ENCODE assay signal across 22 cellular contexts in the genomic region with DNA sequence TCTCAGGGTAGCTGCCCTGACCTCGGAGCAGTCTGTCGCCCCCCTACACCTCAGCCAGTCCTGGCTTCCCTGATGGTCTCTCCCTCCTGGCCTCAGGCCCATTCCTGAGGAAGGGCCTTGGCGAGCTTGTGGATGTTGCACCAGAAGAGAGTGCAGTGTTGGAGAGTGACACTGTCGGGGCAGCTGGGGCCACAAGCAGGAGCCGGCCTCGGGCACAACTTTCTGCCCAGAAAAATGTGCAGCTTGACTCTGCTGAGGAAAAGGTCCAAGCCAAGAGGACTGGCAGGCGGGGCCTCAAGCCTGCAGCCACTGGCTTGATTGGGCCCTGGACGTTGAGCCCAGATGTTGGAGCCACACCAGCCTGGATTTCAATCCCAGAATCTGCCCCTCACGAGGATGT. TPM values are rescaled to one million over a fixed set of nuclear protein-coding genes. Genes with fewer than 3 reads are reported as not detected.
A peak's percentile ranks its signal among the peaks of the same experiment; 100 is the strongest.
DNase-seq lines count a peak whose midpoint lies in the region; ATAC-seq lines count a peak whose summit lies in the region.
"Had no signal": no experiment of that assay in that cellular context is flagged by ENCODE, and none has a peak within 500 bp of the region (broad histone marks: within the 10 kb centered on the region; RNA-seq: fewer than 3 reads in every experiment).

No MANE protein-coding gene starts in this region.

- H3K4me3 ChIP-seq in right cardiac atrium (ENCODE audit: low read length), result no peak overlapping the region
- no peak overlapping the region for H3K4me3 ChIP-seq in subcutaneous abdominal adipose tissue (ENCODE audit: low read depth in 1 of 5, low read length in 5 of 5)
- H3K4me3 ChIP-seq: adrenal gland; BLaER1 treated with 17β-estradiol and CSF1 and Interleukin-3, amounts not matched to agents 10 nM and 100 nM; prostate gland; smooth muscle cell had no signal

- H3K4me1 ChIP-seq in right cardiac atrium (ENCODE audit: control insufficient read depth, insufficient read depth, low read length) (peaks cover 33% of the 10 kb centered on the region), subcutaneous abdominal adipose tissue (ENCODE audit: control insufficient read depth in 5 of 5, insufficient read depth in 5 of 5, low read length in 5 of 5) (peaks cover 9 to 54% (median 41%) of the 10 kb centered on the region in 5 donors)
- H3K4me1 ChIP-seq: adrenal gland, prostate gland had no signal

- intact Hi-C loops in activated naive CD4-positive, alpha-beta T cell treated with anti-CD3 and anti-CD28 coated beads for 36 hours (cut with micrococcal nuclease), result no loop called here
- intact Hi-C loops in activated T-helper 1 cell treated with anti-CD3 and anti-CD28 coated beads, Interleukin-12 subunit alpha, Interleukin-12 subunit beta, Interleukin-2, Interleukin-4 antibody, amounts not matched to agents 30 ng/mL and 10 ng/mL and 1 ng/mL, durations not matched to agents 14 hours and 24 hours and 36 hours (cut with micrococcal nuclease), result no loop called here
- intact Hi-C loops in right cardiac atrium (cut with DNase I), result no loop called here

- peak overlapping the region; percentile 88 for H3K27ac ChIP-seq in right cardiac atrium (ENCODE audit: low read length)
- H3K27ac ChIP-seq in subcutaneous abdominal adipose tissue (ENCODE audit: low read depth, low read length), result peak overlapping the region; percentile 85
- H3K27ac ChIP-seq: adrenal gland, prostate gland had no signal

- H3K36me3 ChIP-seq in subcutaneous abdominal adipose tissue (ENCODE audit: control insufficient read depth in 5 of 5, insufficient read depth in 5 of 5, low read length in 5 of 5), result peaks cover 0 to 51% (median 40%) of the 10 kb centered on the region in 5 donors
- H3K36me3 ChIP-seq: prostate gland had no signal

- no peak for DNase-seq in activated naive CD4-positive, alpha-beta T cell treated with anti-CD3 and anti-CD28 coated beads, Interleukin-2, amount 10 ng/mL, durations not matched to agents 7 days and 5 days
- no peak for DNase-seq in activated naive CD4-positive, alpha-beta T cell treated with anti-CD3 and anti-CD28 coated beads for 36 hours
- DNase-seq in activated T-helper 1 cell treated with anti-CD3 and anti-CD28 coated beads, Interleukin-12 subunit alpha, Interleukin-12 subunit beta, Interleukin-2, Interleukin-4 antibody, amounts not matched to agents 30 ng/mL and 10 ng/mL and 1 ng/mL, durations not matched to agents 14 hours and 24 hours and 36 hours (ENCODE audit: low spot score), result no peak
- peak in 2 of 3 donors; percentile 33 to 62 for DNase-seq in right cardiac atrium
- DNase-seq: ACHN; activated B cell treated with CpG ODN at 0.5 μM for 24 hours; Calu3; EL; HFFc6; KG1; NCI-H69; stimulated activated CD4-positive, alpha-beta T cell treated with anti-CD3 and anti-CD28 coated beads, Interleukin-4, amount 100 ng/mL, for 1 hour; T1000 had no signal

- peaks cover 88% of the 10 kb centered on the region for H3K4me1 Mint-ChIP-seq in activated naive CD4-positive, alpha-beta T cell treated with anti-CD3 and anti-CD28 coated beads, Interleukin-2, amount 10 ng/mL, durations not matched to agents 7 days and 5 days
- H3K4me1 Mint-ChIP-seq in activated naive CD4-positive, alpha-beta T cell treated with anti-CD3 and anti-CD28 coated beads for 36 hours (ENCODE audit: low read depth), result peaks cover 51% of the 10 kb centered on the region
- peaks cover 77% of the 10 kb centered on the region for H3K4me1 Mint-ChIP-seq in activated T-helper 1 cell treated with anti-CD3 and anti-CD28 coated beads, Interleukin-12 subunit alpha, Interleukin-12 subunit beta, Interleukin-2, Interleukin-4 antibody, amounts not matched to agents 30 ng/mL and 10 ng/mL and 1 ng/mL, durations not matched to agents 14 hours and 24 hours and 36 hours (ENCODE audit: low read depth)
- H3K4me1 Mint-ChIP-seq: activated B cell treated with CpG ODN at 0.5 μM for 24 hours had no signal

- H3K4me3 Mint-ChIP-seq in activated naive CD4-positive, alpha-beta T cell treated with anti-CD3 and anti-CD28 coated beads, Interleukin-2, amount 10 ng/mL, durations not matched to agents 7 days and 5 days, result no peak overlapping the region
- no peak overlapping the region for H3K4me3 Mint-ChIP-seq in activated naive CD4-positive, alpha-beta T cell treated with anti-CD3 and anti-CD28 coated beads for 36 hours
- no peak overlapping the region for H3K4me3 Mint-ChIP-seq in activated T-helper 1 cell treated with anti-CD3 and anti-CD28 coated beads, Interleukin-12 subunit alpha, Interleukin-12 subunit beta, Interleukin-2, Interleukin-4 antibody, amounts not matched to agents 30 ng/mL and 10 ng/mL and 1 ng/mL, durations not matched to agents 14 hours and 24 hours and 36 hours
- H3K4me3 Mint-ChIP-seq: activated B cell treated with CpG ODN at 0.5 μM for 24 hours, HFFc6 had no signal

- H3K9me3 Mint-ChIP-seq in activated naive CD4-positive, alpha-beta T cell treated with anti-CD3 and anti-CD28 coated beads, Interleukin-2, amount 10 ng/mL, durations not matched to agents 7 days and 5 days, result no peaks in the 10 kb centered on the region
- H3K9me3 Mint-ChIP-seq in activated naive CD4-positive, alpha-beta T cell treated with anti-CD3 and anti-CD28 coated beads for 36 hours, result no peaks in the 10 kb centered on the region
- H3K9me3 Mint-ChIP-seq in activated T-helper 1 cell treated with anti-CD3 and anti-CD28 coated beads, Interleukin-12 subunit alpha, Interleukin-12 subunit beta, Interleukin-2, Interleukin-4 antibody, amounts not matched to agents 30 ng/mL and 10 ng/mL and 1 ng/mL, durations not matched to agents 14 hours and 24 hours and 36 hours, result no peaks in the 10 kb centered on the region
- H3K9me3 Mint-ChIP-seq: activated B cell treated with CpG ODN at 0.5 μM for 24 hours, HFFc6 had no signal

- H3K9me3 ChIP-seq in right cardiac atrium (ENCODE audit: control insufficient read depth, low read length), result no peaks in the 10 kb centered on the region
- H3K9me3 ChIP-seq in subcutaneous abdominal adipose tissue (ENCODE audit: control insufficient read depth in 5 of 5, low read length in 5 of 5), result no peaks in the 10 kb centered on the region
- H3K9me3 ChIP-seq: adrenal gland; BLaER1 treated with 17β-estradiol and CSF1 and Interleukin-3, amounts not matched to agents 10 nM and 100 nM; prostate gland had no signal

- CTCF ChIA-PET in activated naive CD4-positive, alpha-beta T cell treated with anti-CD3 and anti-CD28 coated beads, Interleukin-2, amount 10 ng/mL, durations not matched to agents 7 days and 5 days (lab: Charles Lee), result interaction anchor here (2.1 to 21.4 kb wide), 3 partner anchors 9 to 26 kb away, joined by 6 to 753 read pairs (median 11); a partner anchor contains a TSS
- CTCF ChIA-PET in activated naive CD4-positive, alpha-beta T cell treated with anti-CD3 and anti-CD28 coated beads for 36 hours (lab: Charles Lee), result interaction anchor here (1.7 to 2.6 kb wide), 3 partner anchors 11 to 31 kb away, joined by 3 to 8 read pairs (median 8); no protein-coding TSS in a partner anchor

- 54% methylated on average over 9 of the region's 9 CpGs for WGBS in right cardiac atrium

- H3K27ac Mint-ChIP-seq in activated naive CD4-positive, alpha-beta T cell treated with anti-CD3 and anti-CD28 coated beads, Interleukin-2, amount 10 ng/mL, durations not matched to agents 7 days and 5 days, result peak overlapping the region; percentile 78
- no peak overlapping the region for H3K27ac Mint-ChIP-seq in activated naive CD4-positive, alpha-beta T cell treated with anti-CD3 and anti-CD28 coated beads for 36 hours
- H3K27ac Mint-ChIP-seq in activated T-helper 1 cell treated with anti-CD3 and anti-CD28 coated beads, Interleukin-12 subunit alpha, Interleukin-12 subunit beta, Interleukin-2, Interleukin-4 antibody, amounts not matched to agents 30 ng/mL and 10 ng/mL and 1 ng/mL, durations not matched to agents 14 hours and 24 hours and 36 hours, result peak overlapping the region; percentile 47
- H3K27ac Mint-ChIP-seq: activated B cell treated with CpG ODN at 0.5 μM for 24 hours, HFFc6 had no signal

- no peak for ATAC-seq in right cardiac atrium
- ATAC-seq in HG03108 (IDR thresholded peaks at IDR 0.05; ENCODE audit: unreplicated experiment), result no peak
- ATAC-seq in GM21526 (IDR thresholded peaks at IDR 0.05; ENCODE audit: low FRiP score, unreplicated experiment), result no peak
- no peak for ATAC-seq in GM19467 (IDR thresholded peaks at IDR 0.05; ENCODE audit: unreplicated experiment)
- ATAC-seq: SK-N-SH treated with all-trans-retinoic acid at 6 μM for 48 hours had no signal

- H3K27me3 ChIP-seq in right cardiac atrium (ENCODE audit: control insufficient read depth, insufficient read depth) (no peaks in the 10 kb centered on the region), subcutaneous abdominal adipose tissue (ENCODE audit: control insufficient read depth in 5 of 5, insufficient read depth in 4 of 5, low read length in 5 of 5) (no peaks in the 10 kb centered on the region)
- H3K27me3 ChIP-seq: adrenal gland; BLaER1 treated with 17β-estradiol and CSF1 and Interleukin-3, amounts not matched to agents 10 nM and 100 nM had no signal

- peaks cover 83% of the 10 kb centered on the region for H3K36me3 Mint-ChIP-seq in activated naive CD4-positive, alpha-beta T cell treated with anti-CD3 and anti-CD28 coated beads, Interleukin-2, amount 10 ng/mL, durations not matched to agents 7 days and 5 days
- H3K36me3 Mint-ChIP-seq in activated naive CD4-positive, alpha-beta T cell treated with anti-CD3 and anti-CD28 coated beads for 36 hours (ENCODE audit: low read depth), result peaks cover 44% of the 10 kb centered on the region
- peaks cover 60% of the 10 kb centered on the region for H3K36me3 Mint-ChIP-seq in activated T-helper 1 cell treated with anti-CD3 and anti-CD28 coated beads, Interleukin-12 subunit alpha, Interleukin-12 subunit beta, Interleukin-2, Interleukin-4 antibody, amounts not matched to agents 30 ng/mL and 10 ng/mL and 1 ng/mL, durations not matched to agents 14 hours and 24 hours and 36 hours (ENCODE audit: low read depth)

- no peaks in the 10 kb centered on the region for H3K27me3 Mint-ChIP-seq in activated naive CD4-positive, alpha-beta T cell treated with anti-CD3 and anti-CD28 coated beads, Interleukin-2, amount 10 ng/mL, durations not matched to agents 7 days and 5 days
- H3K27me3 Mint-ChIP-seq in activated naive CD4-positive, alpha-beta T cell treated with anti-CD3 and anti-CD28 coated beads for 36 hours (ENCODE audit: low read depth), result no peaks in the 10 kb centered on the region
- no peaks in the 10 kb centered on the region for H3K27me3 Mint-ChIP-seq in activated T-helper 1 cell treated with anti-CD3 and anti-CD28 coated beads, Interleukin-12 subunit alpha, Interleukin-12 subunit beta, Interleukin-2, Interleukin-4 antibody, amounts not matched to agents 30 ng/mL and 10 ng/mL and 1 ng/mL, durations not matched to agents 14 hours and 24 hours and 36 hours (ENCODE audit: insufficient read depth)
- H3K27me3 Mint-ChIP-seq: activated B cell treated with CpG ODN at 0.5 μM for 24 hours had no signal

- no peak overlapping the region for H3K9ac ChIP-seq in subcutaneous abdominal adipose tissue (ENCODE audit: low read length in 5 of 5)
- H3K9ac ChIP-seq: BLaER1 treated with 17β-estradiol and CSF1 and Interleukin-3, amounts not matched to agents 10 nM and 100 nM had no signal

RNA-seq across cellular contexts. Expression of a gene that starts 12.8 kb away (rescaled TPM):
- total RNA-seq in activated naive CD4-positive, alpha-beta T cell treated with anti-CD3 and anti-CD28 coated beads for 36 hours, result 10 to 100 TPM; 27.0 to 30.4 TPM
- 54.1 and 58.0 TPM in 2 replicates for total RNA-seq in activated T-helper 1 cell treated with anti-CD3 and anti-CD28 coated beads, Interleukin-12 subunit alpha, Interleukin-12 subunit beta, Interleukin-2, Interleukin-4 antibody, amounts not matched to agents 30 ng/mL and 10 ng/mL and 1 ng/mL, durations not matched to agents 14 hours and 24 hours and 36 hours
- 10 to 100 TPM; 14.0 to 18.3 (median 15.8) TPM for total RNA-seq in right cardiac atrium
- 16.6 TPM for polyA plus RNA-seq in right cardiac atrium

RNA-seq across cellular contexts. Expression of a gene that starts 14.5 kb away (rescaled TPM):
- 1 to 10 TPM; 3.1 to 3.8 TPM for total RNA-seq in activated naive CD4-positive, alpha-beta T cell treated with anti-CD3 and anti-CD28 coated beads for 36 hours
- total RNA-seq in activated T-helper 1 cell treated with anti-CD3 and anti-CD28 coated beads, Interleukin-12 subunit alpha, Interleukin-12 subunit beta, Interleukin-2, Interleukin-4 antibody, amounts not matched to agents 30 ng/mL and 10 ng/mL and 1 ng/mL, durations not matched to agents 14 hours and 24 hours and 36 hours, result 21.5 and 21.9 TPM in 2 replicates
- total RNA-seq in right cardiac atrium, result 10 to 100 TPM; 27.2 to 44.2 (median 40.6) TPM
- polyA plus RNA-seq in right cardiac atrium, result 29.5 TPM

RNA-seq across cellular contexts. Expression of a gene that starts 29.5 kb away (rescaled TPM):
- total RNA-seq in activated naive CD4-positive, alpha-beta T cell treated with anti-CD3 and anti-CD28 coated beads for 36 hours, result 100 to 1,000 TPM; 136 to 138 TPM
- 334 and 341 TPM in 2 replicates for total RNA-seq in activated T-helper 1 cell treated with anti-CD3 and anti-CD28 coated beads, Interleukin-12 subunit alpha, Interleukin-12 subunit beta, Interleukin-2, Interleukin-4 antibody, amounts not matched to agents 30 ng/mL and 10 ng/mL and 1 ng/mL, durations not matched to agents 14 hours and 24 hours and 36 hours
- 10 to 100 TPM in 3 of 4 donors, 1 to 10 TPM in 1; 9.1 to 27.8 (median 11.2) TPM for total RNA-seq in right cardiac atrium
- 8.0 TPM for polyA plus RNA-seq in right cardiac atrium

RNA-seq across cellular contexts. Expression of a gene that starts 34.9 kb away (rescaled TPM):
- total RNA-seq in activated naive CD4-positive, alpha-beta T cell treated with anti-CD3 and anti-CD28 coated beads for 36 hours, result 100 to 1,000 TPM; 105 to 106 TPM
- total RNA-seq in activated T-helper 1 cell treated with anti-CD3 and anti-CD28 coated beads, Interleukin-12 subunit alpha, Interleukin-12 subunit beta, Interleukin-2, Interleukin-4 antibody, amounts not matched to agents 30 ng/mL and 10 ng/mL and 1 ng/mL, durations not matched to agents 14 hours and 24 hours and 36 hours, result 191 and 201 TPM in 2 replicates
- total RNA-seq in right cardiac atrium, result 100 to 1,000 TPM; 167 to 260 (median 225) TPM
- 181 TPM for polyA plus RNA-seq in right cardiac atrium

Comparison
In these comparisons a context has a peak if more than half of its experiments do, and no peak if none do; other contexts are left out.
1. DNase-seq: peak in right cardiac atrium (2 of 3); none in activated naive CD4-positive, alpha-beta T cell treated with anti-CD3 and anti-CD28 coated beads, Interleukin-2, amount 10 ng/mL, durations not matched to agents 7 days and 5 days (single experiment), activated naive CD4-positive, alpha-beta T cell treated with anti-CD3 and anti-CD28 coated beads for 36 hours (single experiment) and activated T-helper 1 cell treated with anti-CD3 and anti-CD28 coated beads, Interleukin-12 subunit alpha, Interleukin-12 subunit beta, Interleukin-2, Interleukin-4 antibody, amounts not matched to agents 30 ng/mL and 10 ng/mL and 1 ng/mL, durations not matched to agents 14 hours and 24 hours and 36 hours (single experiment).
2. RNA of a gene that starts 29.5 kb away (total RNA-seq): 334 to 341 TPM in activated T-helper 1 cell treated with anti-CD3 and anti-CD28 coated beads, Interleukin-12 subunit alpha, Interleukin-12 subunit beta, Interleukin-2, Interleukin-4 antibody, amounts not matched to agents 30 ng/mL and 10 ng/mL and 1 ng/mL, durations not matched to agents 14 hours and 24 hours and 36 hours and 136 to 138 TPM in activated naive CD4-positive, alpha-beta T cell treated with anti-CD3 and anti-CD28 coated beads for 36 hours; 9.1 to 27.8 TPM in right cardiac atrium; every median in the first group is over 4 times any median in the second.